Comparison of ENCODE assay signal across 15 cellular contexts in genomic region chr14:66623838-66624237, GRCh38.
"Had no signal": no experiment of that assay in that cellular context is flagged by ENCODE, and none has a peak within 500 bp of the region (broad histone marks: within the 10 kb centered on the region; RNA-seq: fewer than 3 reads in every experiment).

No MANE protein-coding gene starts in this region.

- H3K4me3 ChIP-seq: sigmoid colon, smooth muscle cell, transverse colon, uterus had no signal

- H3K27ac Mint-ChIP-seq: activated naive CD8-positive, alpha-beta T cell treated with anti-CD3 and anti-CD28 coated beads, Interleukin-2, amount 50 U/mL, for 24 hours; dendritic cell treated with granulocyte-macrophage colony-stimulating factor and Interleukin-4, amounts not matched to agents 40 ng/mL and 50 ng/mL, for 4 days; stimulated activated naive B cell treated with anti-CD40 and anti-IgM and Interleukin-4, amounts not matched to agents 10 μg/mL and 1 μg/mL and 100 μg/mL, for 72 hours; T-helper 1 cell treated with Interleukin-12 subunit alpha and Interleukin-12 subunit beta and Interleukin-4 antibody, amounts not matched to agents 30 μg/mL and 1 μg/mL, for 36 hours had no signal

- H3K27me3 ChIP-seq: sigmoid colon, transverse colon, uterus had no signal

- H3K9me3 ChIP-seq: sigmoid colon, uterus had no signal

- DNase-seq: activated CD8-positive, alpha-beta memory T cell treated with anti-CD3 and anti-CD28 coated beads, Interleukin-2, amount 50 U/mL, for 48 hours; activated T-cell treated with anti-CD3 and anti-CD28 coated beads, Interleukin-2, amount 50 U/mL, for 4 hours; effector CD4-positive, alpha-beta T cell; kidney; uterus had no signal

- H3K27me3 Mint-ChIP-seq: activated naive CD8-positive, alpha-beta T cell treated with anti-CD3 and anti-CD28 coated beads, Interleukin-2, amount 50 U/mL, for 24 hours; brain; dendritic cell treated with granulocyte-macrophage colony-stimulating factor and Interleukin-4, amounts not matched to agents 40 ng/mL and 50 ng/mL, for 4 days; stimulated activated naive B cell treated with anti-CD40 and anti-IgM and Interleukin-4, amounts not matched to agents 10 μg/mL and 1 μg/mL and 100 μg/mL, for 72 hours had no signal

- FAIRE-seq: endometrium had no signal

- H3K4me2 ChIP-seq: smooth muscle cell had no signal

- H3K27ac ChIP-seq: transverse colon, uterus had no signal

- H3K4me3 Mint-ChIP-seq: activated naive CD8-positive, alpha-beta T cell treated with anti-CD3 and anti-CD28 coated beads, Interleukin-2, amount 50 U/mL, for 24 hours; activated T-cell treated with anti-CD3 and anti-CD28 coated beads, Interleukin-2, amount 50 U/mL, for 4 hours; dendritic cell treated with granulocyte-macrophage colony-stimulating factor and Interleukin-4, amounts not matched to agents 40 ng/mL and 50 ng/mL, for 4 days; nephron; stimulated activated naive B cell treated with anti-CD40 and anti-IgM and Interleukin-4, amounts not matched to agents 10 μg/mL and 1 μg/mL and 100 μg/mL, for 72 hours; T-helper 1 cell treated with Interleukin-12 subunit alpha and Interleukin-12 subunit beta and Interleukin-4 antibody, amounts not matched to agents 30 μg/mL and 1 μg/mL, for 36 hours had no signal

- H3K36me3 ChIP-seq: sigmoid colon, transverse colon, uterus had no signal
